In the genomic region with DNA sequence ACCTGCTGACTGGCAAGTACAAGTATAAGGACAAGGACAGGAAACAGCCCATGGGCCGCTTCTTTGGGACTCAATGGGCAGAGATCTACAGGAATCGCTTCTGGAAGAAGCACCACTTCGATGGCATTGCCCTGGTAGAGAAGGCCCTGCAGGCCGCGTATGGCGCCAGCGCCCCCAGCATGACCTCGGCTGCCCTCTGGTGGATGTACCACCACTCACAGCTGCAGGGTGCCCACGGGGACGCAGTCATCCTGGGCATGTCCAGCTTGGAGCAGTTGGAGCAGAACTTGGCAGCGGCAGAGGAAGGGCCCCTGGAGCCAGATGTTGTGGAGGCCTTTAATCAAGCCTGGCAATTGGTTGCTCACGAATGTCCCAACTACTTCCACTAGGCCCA, we compare ENCODE assay signal across 20 cellular contexts. TPM values are rescaled to one million over a fixed set of nuclear protein-coding genes. Genes with fewer than 3 reads are reported as not detected.
A peak's percentile ranks its signal among the peaks of the same experiment; 100 is the strongest.
DNase-seq lines count a peak whose midpoint lies in the region; ATAC-seq, FAIRE-seq and TF ChIP-seq lines count a peak whose summit lies in the region.
"Had no signal": no experiment of that assay in that cellular context is flagged by ENCODE, and none has a peak within 500 bp of the region (broad histone marks: within the 10 kb centered on the region; RNA-seq: fewer than 3 reads in every experiment).

No MANE protein-coding gene starts in this region.

- CTCF ChIA-PET in CD8-positive, alpha-beta memory T cell (lab: Charles Lee): no interaction called here

- H3K27ac ChIP-seq in DND-41 (ENCODE audit: low read length) (no peak overlapping the region), endodermal cell (ENCODE audit: low read depth, low read length) (no peak overlapping the region)
- no peak overlapping the region for H3K27ac ChIP-seq in CD8-positive, alpha-beta memory T cell (ENCODE audit: low read depth, low read length)
- H3K27ac ChIP-seq: C4-2B had no signal

- H3K4me3 ChIP-seq in DND-41 (ENCODE audit: low read depth in 1 of 2, low read length in 2 of 2): no peak overlapping the region
- H3K4me3 ChIP-seq in MG63: no peak overlapping the region
- H3K4me3 ChIP-seq in endodermal cell (ENCODE audit: low read length): no peak overlapping the region
- H3K4me3 ChIP-seq in CD8-positive, alpha-beta memory T cell (ENCODE audit: low read length): no peak overlapping the region
- H3K4me3 ChIP-seq: HAP-1 had no signal

- no peak for ATAC-seq in DND-41 (ENCODE audit: insufficient read depth, low read depth)
- ATAC-seq: Panc1, T-cell had no signal

- no peaks in the 10 kb centered on the region for H3K9me3 ChIP-seq in DND-41 (ENCODE audit: insufficient read depth, low read length, severe bottlenecking)
- H3K9me3 ChIP-seq in MG63: no peaks in the 10 kb centered on the region
- peaks cover 8% of the 10 kb centered on the region for H3K9me3 ChIP-seq in endodermal cell (ENCODE audit: control insufficient read depth, low read length)
- no peaks in the 10 kb centered on the region for H3K9me3 ChIP-seq in CD8-positive, alpha-beta memory T cell (ENCODE audit: low read length)
- H3K9me3 ChIP-seq: HAP-1, SK-N-SH had no signal

- no peak overlapping the region for H3K4me3 Mint-ChIP-seq in endodermal cell
- H3K4me3 Mint-ChIP-seq in CD8-positive, alpha-beta memory T cell: no peak overlapping the region
- H3K4me3 Mint-ChIP-seq in immature natural killer cell: no peak overlapping the region
- H3K4me3 Mint-ChIP-seq: T-cell had no signal

- TF ChIP-seq POLR2A in GM12892 (IDR thresholded peaks at IDR 0.05; ENCODE audit: low read depth, low read length): 0 out of 2 replicates have a peak, but pooled peaks have one; percentile 7

- H3K36me3 ChIP-seq in DND-41 (ENCODE audit: insufficient read depth, low read length) (peaks cover 91% of the 10 kb centered on the region), MG63 (peaks cover 86% of the 10 kb centered on the region), endodermal cell (ENCODE audit: control insufficient read depth, insufficient read depth, low read length) (peaks cover 98% of the 10 kb centered on the region)
- H3K36me3 ChIP-seq in CD8-positive, alpha-beta memory T cell (ENCODE audit: insufficient read depth, low read length): no peaks in the 10 kb centered on the region

- no peaks in the 10 kb centered on the region for H3K27me3 Mint-ChIP-seq in endodermal cell (ENCODE audit: insufficient read depth)
- H3K27me3 Mint-ChIP-seq in CD8-positive, alpha-beta memory T cell: no peaks in the 10 kb centered on the region
- no peaks in the 10 kb centered on the region for H3K27me3 Mint-ChIP-seq in immature natural killer cell (ENCODE audit: low read depth in 3 of 3)
- H3K27me3 Mint-ChIP-seq: T-cell had no signal

- POLR2A ChIA-PET in CD8-positive, alpha-beta memory T cell (lab: Charles Lee): no interaction called here

- 95 to 96% methylated on average over 6 to 12 of the region's 12 CpGs for WGBS in endodermal cell (ENCODE audit: insufficient coverage in 1 of 2, insufficient read length in 1 of 2), 2 experiments

- H3K4me1 ChIP-seq in DND-41 (ENCODE audit: insufficient read depth, low read length) (no peaks in the 10 kb centered on the region), endodermal cell (ENCODE audit: control insufficient read depth, insufficient read depth, low read length) (no peaks in the 10 kb centered on the region)
- no peaks in the 10 kb centered on the region for H3K4me1 ChIP-seq in CD8-positive, alpha-beta memory T cell (ENCODE audit: insufficient read depth, low read length)

- DNase-seq in DND-41 (no peak), GM12892 (ENCODE audit: insufficient read length) (no peak), MG63 (peak; percentile 10), endodermal cell (peak; percentile 69), immature natural killer cell (no peak)
- DNase-seq in stimulated activated CD4-positive, alpha-beta T cell treated with anti-CD3 and anti-CD28 coated beads, Interleukin-4, amount 100 ng/mL, for 4 hours: no peak
- no peak for DNase-seq in CD8-positive, alpha-beta memory T cell
- DNase-seq: COR-L47, DMS53, NCI-H1092, NCI-H146, NCI-H2081, NCI-H774, SHP77, SK-N-SH, T-cell had no signal

- H4K20me1 ChIP-seq in DND-41 (ENCODE audit: insufficient read depth, low read length): peaks cover 16% of the 10 kb centered on the region; the same call in 1 of the 2 replicates

- H3K9ac ChIP-seq in DND-41 (ENCODE audit: low read depth, low read length): no peak overlapping the region
- H3K9ac ChIP-seq in endodermal cell (ENCODE audit: extremely low read depth, low read length, poor library complexity, severe bottlenecking): no peak overlapping the region
- H3K9ac ChIP-seq: SK-N-SH had no signal

- TF ChIP-seq CTCF in DND-41 (IDR thresholded peaks at IDR 0.05; ENCODE audit: borderline replicate concordance, extremely low read depth, low read length, poor library complexity, severe bottlenecking) (peak; percentile 25), endodermal cell (conservative IDR thresholded peaks at IDR 0.05) (peak; percentile 54)

- H3K36me3 Mint-ChIP-seq in endodermal cell (ENCODE audit: low read depth) (peaks cover 89% of the 10 kb centered on the region), immature natural killer cell (peaks cover 4% of the 10 kb centered on the region in 3 donors)
- H3K36me3 Mint-ChIP-seq in CD8-positive, alpha-beta memory T cell: peaks cover 0 to 39% (median 16%) of the 10 kb centered on the region in 3 donors

- H3K4me1 Mint-ChIP-seq in endodermal cell: no peaks in the 10 kb centered on the region
- H3K4me1 Mint-ChIP-seq in CD8-positive, alpha-beta memory T cell: no peaks in the 10 kb centered on the region
- H3K4me1 Mint-ChIP-seq in immature natural killer cell: no peaks in the 10 kb centered on the region
- H3K4me1 Mint-ChIP-seq: T-cell had no signal

- H3K79me2 ChIP-seq in DND-41 (ENCODE audit: insufficient read depth, low read length): peaks cover 27% of the 10 kb centered on the region

- H3K9me3 Mint-ChIP-seq in endodermal cell (no peaks in the 10 kb centered on the region), immature natural killer cell (no peaks in the 10 kb centered on the region)
- no peaks in the 10 kb centered on the region for H3K9me3 Mint-ChIP-seq in CD8-positive, alpha-beta memory T cell
- H3K9me3 Mint-ChIP-seq: T-cell had no signal

- H3K4me2 ChIP-seq in DND-41 (ENCODE audit: insufficient read depth, low read length): no peak overlapping the region
- H3K4me2 ChIP-seq: SK-N-SH had no signal

- H2AFZ ChIP-seq in DND-41 (ENCODE audit: low read depth, low read length): no peak overlapping the region

- H3K27me3 ChIP-seq in DND-41 (ENCODE audit: insufficient read depth, low read length, poor library complexity) (no peaks in the 10 kb centered on the region), MG63 (no peaks in the 10 kb centered on the region), endodermal cell (ENCODE audit: control insufficient read depth, insufficient read depth, low read length, poor library complexity, severe bottlenecking) (no peaks in the 10 kb centered on the region)
- H3K27me3 ChIP-seq in CD8-positive, alpha-beta memory T cell (ENCODE audit: insufficient read depth, low read length, poor library complexity, severe bottlenecking): no peaks in the 10 kb centered on the region

- FAIRE-seq in GM12892 (lab: Jason Lieb, UNC): no peak
- FAIRE-seq: GM18507 had no signal

- H3K27ac Mint-ChIP-seq in endodermal cell (no peak overlapping the region), immature natural killer cell (no peak overlapping the region)
- H3K27ac Mint-ChIP-seq in CD8-positive, alpha-beta memory T cell: no peak overlapping the region
- H3K27ac Mint-ChIP-seq: T-cell had no signal

RNA-seq across cellular contexts. Expression of a gene that starts 32.0 kb away (rescaled TPM):
- 27.1 TPM for polyA plus RNA-seq in GM12892 (2012; ENCODE audit: missing spikeins)
- 104 and 107 TPM in 2 replicates for total RNA-seq in MG63 (2014; rRNA removed; shearing (Covaris generic); ENCODE audit: low replicate concordance)
- 100 to 1,000 TPM; 229 to 248 TPM for total RNA-seq in endodermal cell
- 145 TPM for polyA plus RNA-seq in endodermal cell (2013, experiment 1 of 2)
- 127 TPM for polyA plus RNA-seq in endodermal cell (2013, experiment 2 of 2)
- total RNA-seq in CD8-positive, alpha-beta memory T cell: 10 to 100 TPM; 75.3 to 75.8 TPM
- 12.4 TPM for polyA plus RNA-seq in CD8-positive, alpha-beta memory T cell
- 10 to 100 TPM in 1 of 3 donors, 1 to 10 TPM in 2; 3.6 to 11.8 (median 4.6) TPM for polyA plus RNA-seq in immature natural killer cell

Comparison
In these comparisons a context has a peak if more than half of its experiments do, and no peak if none do; other contexts are left out.
1. DNase-seq: peak in MG63 (single experiment) and endodermal cell (single experiment); none in DND-41 (single experiment), GM12892 (single experiment), stimulated activated CD4-positive, alpha-beta T cell treated with anti-CD3 and anti-CD28 coated beads, Interleukin-4, amount 100 ng/mL, for 4 hours (0 of 2), CD8-positive, alpha-beta memory T cell (0 of 5) and immature natural killer cell (0 of 3).